ENCODE assay signal across 1 cellular context in genomic region chr13:91115776-91116175, GRCh38.
TF ChIP-seq lines count a peak whose summit lies in the region.

No MANE protein-coding gene starts in this region.

TF ChIP-seq in HepG2, 621 proteins besides CTCF, POLR2A, EP300 and RAD21 (continued from another document):
- TF ChIP-seq ZNF275 (CRISPR knock-in tag; IDR thresholded peaks at IDR 0.05; ENCODE audit: borderline replicate concordance) = no peak
